ENCODE assay signal across 2 cellular contexts in the genomic region with DNA sequence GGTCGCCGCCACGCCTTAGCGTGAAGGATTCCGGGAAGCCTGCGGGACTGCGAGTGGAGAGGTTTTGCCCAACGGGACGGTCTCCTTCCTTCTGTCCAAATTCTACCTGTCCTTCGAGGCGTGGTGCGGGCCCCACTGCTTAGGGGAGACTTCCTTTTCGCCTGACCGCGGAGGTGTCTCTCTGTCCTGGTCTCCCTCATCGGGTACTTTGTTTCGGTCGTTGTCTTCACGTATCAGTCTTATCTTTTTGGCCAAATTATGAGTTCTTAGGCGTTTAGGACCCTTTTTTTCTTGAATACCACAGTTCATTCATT.
TF ChIP-seq lines count a peak whose summit lies in the region.

No MANE protein-coding gene starts in this region.

TF ChIP-seq in A549, 52 proteins besides CTCF, POLR2A, EP300 and RAD21:
- TF ChIP-seq TFCP2L1 (CRISPR knock-in tag; IDR thresholded peaks at IDR 0.05) = no peak
- TF ChIP-seq CHD4 (IDR thresholded peaks at IDR 0.05; ENCODE audit: borderline replicate concordance) = no peak
- TF ChIP-seq HEYL (CRISPR knock-in tag; IDR thresholded peaks at IDR 0.05) = no peak
- TF ChIP-seq NR3C1 (IDR thresholded peaks at IDR 0.05) = no peak
- no peak for TF ChIP-seq GATA3 (IDR thresholded peaks at IDR 0.05; ENCODE audit: borderline replicate concordance)
- no peak for TF ChIP-seq HOXA7 (CRISPR knock-in tag; IDR thresholded peaks at IDR 0.05)

TF ChIP-seq in HepG2, 621 proteins besides CTCF, POLR2A, EP300 and RAD21:
- TF ChIP-seq ZNF501 (CRISPR knock-in tag; IDR thresholded peaks at IDR 0.05) = 0 out of 2 replicates have a peak, but pooled peaks have one; percentile 28
- TF ChIP-seq, protein P1, sequence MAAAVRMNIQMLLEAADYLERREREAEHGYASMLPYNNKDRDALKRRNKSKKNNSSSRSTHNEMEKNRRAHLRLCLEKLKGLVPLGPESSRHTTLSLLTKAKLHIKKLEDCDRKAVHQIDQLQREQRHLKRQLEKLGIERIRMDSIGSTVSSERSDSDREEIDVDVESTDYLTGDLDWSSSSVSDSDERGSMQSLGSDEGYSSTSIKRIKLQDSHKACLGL (CRISPR knock-in tag; IDR thresholded peaks at IDR 0.05) = 0 out of 2 replicates have a peak, but pooled peaks have one; percentile 16
- TF ChIP-seq SMAD3 (CRISPR knock-in tag; IDR thresholded peaks at IDR 0.05) = 0 out of 2 replicates have a peak, but pooled peaks have one; percentile 17
- TF ChIP-seq KDM4B (CRISPR knock-in tag; IDR thresholded peaks at IDR 0.05) = no peak
- no peak for TF ChIP-seq ASH2L (IDR thresholded peaks at IDR 0.05; ENCODE audit: insufficient read length, low read depth, low read length)
- 0 out of 2 replicates have a peak, but pooled peaks have one; percentile 66 for TF ChIP-seq ZNF333 (CRISPR knock-in tag; IDR thresholded peaks at IDR 0.05; ENCODE audit: borderline replicate concordance)
- TF ChIP-seq PPARG (CRISPR knock-in tag; conservative IDR thresholded peaks at IDR 0.05) = 0 out of 2 replicates have a peak, but pooled peaks have one; percentile 7
- 0 out of 2 replicates have a peak, but pooled peaks have one; percentile 55 for TF ChIP-seq ZNF235 (CRISPR knock-in tag; IDR thresholded peaks at IDR 0.05; ENCODE audit: borderline replicate concordance)
- 0 out of 2 replicates have a peak, but pooled peaks have one; percentile 32 for TF ChIP-seq ZNF737 (CRISPR knock-in tag; IDR thresholded peaks at IDR 0.05; ENCODE audit: borderline replicate concordance)
- TF ChIP-seq, protein P2, sequence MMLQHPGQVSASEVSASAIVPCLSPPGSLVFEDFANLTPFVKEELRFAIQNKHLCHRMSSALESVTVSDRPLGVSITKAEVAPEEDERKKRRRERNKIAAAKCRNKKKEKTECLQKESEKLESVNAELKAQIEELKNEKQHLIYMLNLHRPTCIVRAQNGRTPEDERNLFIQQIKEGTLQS (CRISPR knock-in tag; IDR thresholded peaks at IDR 0.05) = no peak
- no peak for TF ChIP-seq MATR3 (CRISPR knock-in tag; IDR thresholded peaks at IDR 0.05)
- no peak for TF ChIP-seq ZNF75D (CRISPR knock-in tag; IDR thresholded peaks at IDR 0.05; ENCODE audit: borderline replicate concordance)
- TF ChIP-seq, protein P3, sequence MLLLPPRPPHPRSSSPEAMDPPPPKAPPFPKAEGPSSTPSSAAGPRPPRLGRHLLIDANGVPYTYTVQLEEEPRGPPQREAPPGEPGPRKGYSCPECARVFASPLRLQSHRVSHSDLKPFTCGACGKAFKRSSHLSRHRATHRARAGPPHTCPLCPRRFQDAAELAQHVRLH (CRISPR knock-in tag; IDR thresholded peaks at IDR 0.05; ENCODE audit: borderline replicate concordance, low read depth) = 0 out of 2 replicates have a peak, but pooled peaks have one; percentile 2
- 0 out of 2 replicates have a peak, but pooled peaks have one; percentile 3 for TF ChIP-seq MLX (CRISPR knock-in tag; IDR thresholded peaks at IDR 0.05)
- no peak for TF ChIP-seq TBX3 (IDR thresholded peaks at IDR 0.05; ENCODE audit: borderline replicate concordance)
- TF ChIP-seq E2F2 (CRISPR knock-in tag; IDR thresholded peaks at IDR 0.05; ENCODE audit: borderline replicate concordance) = no peak
- TF ChIP-seq HIVEP1 (CRISPR knock-in tag; IDR thresholded peaks at IDR 0.05) = peak; percentile 48; the same call in 1 of the 2 replicates
- TF ChIP-seq ATF1 (CRISPR knock-in tag; IDR thresholded peaks at IDR 0.05) = no peak
- TF ChIP-seq EEA1 (CRISPR knock-in tag; IDR thresholded peaks at IDR 0.05; ENCODE audit: borderline replicate concordance) = no peak
- TF ChIP-seq SNAPC4 (CRISPR knock-in tag; IDR thresholded peaks at IDR 0.05) = peak; percentile 50; the same call in 1 of the 2 replicates
- TF ChIP-seq ATF6 (CRISPR knock-in tag; conservative IDR thresholded peaks at IDR 0.05) = no peak
- TF ChIP-seq SOX6 (IDR thresholded peaks at IDR 0.05) = no peak
- peak; percentile 31; the same call in 1 of the 2 replicates for TF ChIP-seq SOX6 (CRISPR knock-in tag; IDR thresholded peaks at IDR 0.05)
- peak; percentile 73 for TF ChIP-seq NRL (CRISPR knock-in tag; IDR thresholded peaks at IDR 0.05; ENCODE audit: borderline replicate concordance)
- TF ChIP-seq, protein P4, sequence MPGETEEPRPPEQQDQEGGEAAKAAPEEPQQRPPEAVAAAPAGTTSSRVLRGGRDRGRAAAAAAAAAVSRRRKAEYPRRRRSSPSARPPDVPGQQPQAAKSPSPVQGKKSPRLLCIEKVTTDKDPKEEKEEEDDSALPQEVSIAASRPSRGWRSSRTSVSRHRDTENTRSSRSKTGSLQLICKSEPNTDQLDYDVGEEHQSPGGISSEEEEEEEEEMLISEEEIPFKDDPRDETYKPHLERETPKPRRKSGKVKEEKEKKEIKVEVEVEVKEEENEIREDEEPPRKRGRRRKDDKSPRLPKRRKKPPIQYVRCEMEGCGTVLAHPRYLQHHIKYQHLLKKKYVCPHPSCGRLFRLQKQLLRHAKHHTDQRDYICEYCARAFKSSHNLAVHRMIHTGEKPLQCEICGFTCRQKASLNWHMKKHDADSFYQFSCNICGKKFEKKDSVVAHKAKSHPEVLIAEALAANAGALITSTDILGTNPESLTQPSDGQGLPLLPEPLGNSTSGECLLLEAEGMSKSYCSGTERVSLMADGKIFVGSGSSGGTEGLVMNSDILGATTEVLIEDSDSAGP (CRISPR knock-in tag; IDR thresholded peaks at IDR 0.05; ENCODE audit: borderline replicate concordance) = peak; percentile 66; the same call in 1 of the 2 replicates
- TF ChIP-seq ZNF776 (CRISPR knock-in tag; IDR thresholded peaks at IDR 0.05) = 0 out of 2 replicates have a peak, but pooled peaks have one; percentile 38
- TF ChIP-seq ZFP90 (CRISPR knock-in tag; IDR thresholded peaks at IDR 0.05; ENCODE audit: borderline replicate concordance) = no peak
- TF ChIP-seq, protein P5, sequence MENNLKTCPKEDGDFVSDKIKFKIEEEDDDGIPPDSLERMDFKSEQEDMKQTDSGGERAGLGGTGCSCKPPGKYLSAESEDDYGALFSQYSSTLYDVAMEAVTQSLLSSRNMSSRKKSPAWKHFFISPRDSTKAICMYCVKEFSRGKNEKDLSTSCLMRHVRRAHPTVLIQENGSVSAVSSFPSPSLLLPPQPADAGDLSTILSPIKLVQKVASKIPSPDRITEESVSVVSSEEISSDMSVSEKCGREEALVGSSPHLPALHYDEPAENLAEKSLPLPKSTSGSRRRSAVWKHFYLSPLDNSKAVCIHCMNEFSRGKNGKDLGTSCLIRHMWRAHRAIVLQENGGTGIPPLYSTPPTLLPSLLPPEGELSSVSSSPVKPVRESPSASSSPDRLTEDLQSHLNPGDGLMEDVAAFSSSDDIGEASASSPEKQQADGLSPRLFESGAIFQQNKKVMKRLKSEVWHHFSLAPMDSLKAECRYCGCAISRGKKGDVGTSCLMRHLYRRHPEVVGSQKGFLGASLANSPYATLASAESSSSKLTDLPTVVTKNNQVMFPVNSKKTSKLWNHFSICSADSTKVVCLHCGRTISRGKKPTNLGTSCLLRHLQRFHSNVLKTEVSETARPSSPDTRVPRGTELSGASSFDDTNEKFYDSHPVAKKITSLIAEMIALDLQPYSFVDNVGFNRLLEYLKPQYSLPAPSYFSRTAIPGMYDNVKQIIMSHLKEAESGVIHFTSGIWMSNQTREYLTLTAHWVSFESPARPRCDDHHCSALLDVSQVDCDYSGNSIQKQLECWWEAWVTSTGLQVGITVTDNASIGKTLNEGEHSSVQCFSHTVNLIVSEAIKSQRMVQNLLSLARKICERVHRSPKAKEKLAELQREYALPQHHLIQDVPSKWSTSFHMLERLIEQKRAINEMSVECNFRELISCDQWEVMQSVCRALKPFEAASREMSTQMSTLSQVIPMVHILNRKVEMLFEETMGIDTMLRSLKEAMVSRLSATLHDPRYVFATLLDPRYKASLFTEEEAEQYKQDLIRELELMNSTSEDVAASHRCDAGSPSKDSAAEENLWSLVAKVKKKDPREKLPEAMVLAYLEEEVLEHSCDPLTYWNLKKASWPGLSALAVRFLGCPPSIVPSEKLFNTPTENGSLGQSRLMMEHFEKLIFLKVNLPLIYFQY (CRISPR knock-in tag; IDR thresholded peaks at IDR 0.05; ENCODE audit: borderline replicate concordance) = 0 out of 2 replicates have a peak, but pooled peaks have one; percentile 1
